Comparison of ENCODE assay signal across 14 cellular contexts in genomic region chr16:2235695-2236361, GRCh38. TPM values are rescaled to one million over a fixed set of nuclear protein-coding genes. Genes with fewer than 3 reads are reported as not detected.
DNase-seq lines count a peak whose midpoint lies in the region; ATAC-seq, FAIRE-seq and TF ChIP-seq lines count a peak whose summit lies in the region.
"Had no signal": no experiment of that assay in that cellular context is flagged by ENCODE, and none has a peak within 500 bp of the region (broad histone marks: within the 10 kb centered on the region; RNA-seq: fewer than 3 reads in every experiment).

No MANE protein-coding gene starts in this region.

- H3K4me1 Mint-ChIP-seq in activated T-cell treated with anti-CD3 and anti-CD28 coated beads, Interleukin-2, amount 50 U/mL, for 4 hours (ENCODE audit: low read depth) = no peaks in the 10 kb centered on the region
- peaks cover 3% of the 10 kb centered on the region for H3K4me1 Mint-ChIP-seq in activated T-cell treated with anti-CD3 and anti-CD28 coated beads, Interleukin-2, amount 50 U/mL, for 24 hours (ENCODE audit: low read depth)
- H3K4me1 Mint-ChIP-seq: IgD-negative memory B cell had no signal

- CTCF ChIA-PET in GM12878 (lab: Yijun Ruan, JAX) = no interaction called here

- H3K4me2 ChIP-seq in GM12878 (ENCODE audit: control insufficient read depth, insufficient read depth) = no peak overlapping the region
- H3K4me2 ChIP-seq in smooth muscle cell = peak overlapping the region; percentile 93

- H3K27ac Mint-ChIP-seq in activated T-cell treated with anti-CD3 and anti-CD28 coated beads, Interleukin-2, amount 50 U/mL, for 24 hours = no peak overlapping the region
- H3K27ac Mint-ChIP-seq: activated CD8-positive, alpha-beta T cell treated with anti-CD3 and anti-CD28 coated beads, Interleukin-2, amount 10 ng/mL, durations not matched to agents 7 days and 5 days; progenitor cell of endocrine pancreas had no signal

- in situ Hi-C loops in GM12878 (cut with MboI) = no loop called here

- BruUV-seq in GM12878 (replicated peaks; lab: Mats Ljungman, UMichigan) = no TSS peak

- TF ChIP-seq CTCF in GM12878 (IDR thresholded peaks at IDR 0.05 in 2 of 3, conservative IDR thresholded peaks at IDR 0.05 in 1 of 3; ENCODE audit: control insufficient read depth in 2 of 3, extremely low read depth in 1 of 3, insufficient read depth in 1 of 3, low read depth in 3 of 3, low read length in 3 of 3) (no peak), smooth muscle cell (IDR thresholded peaks at IDR 0.05; ENCODE audit: borderline replicate concordance, insufficient read depth, poor library complexity, severe bottlenecking) (no peak)

- WGBS in GM12878 (ENCODE audit: insufficient coverage, insufficient replicate concordance, low lambda C conversion rate, missing lambda C conversion rate) = 92% methylated on average over 16 of the region's 19 CpGs
- WGBS in smooth muscle cell (ENCODE audit: low lambda C conversion rate) = 83% methylated on average over 19 of the region's 19 CpGs

- no peak overlapping the region for H2AFZ ChIP-seq in GM12878 (ENCODE audit: control insufficient read depth, low read depth, low read length)
- no peak overlapping the region for H2AFZ ChIP-seq in smooth muscle cell (ENCODE audit: low read depth)

- peaks cover 7% of the 10 kb centered on the region for H3F3A ChIP-seq in smooth muscle cell (ENCODE audit: low read depth)

- H3K27me3 Mint-ChIP-seq in activated T-cell treated with anti-CD3 and anti-CD28 coated beads, Interleukin-2, amount 50 U/mL, for 4 hours (ENCODE audit: low read depth) = no peaks in the 10 kb centered on the region
- H3K27me3 Mint-ChIP-seq in activated T-cell treated with anti-CD3 and anti-CD28 coated beads, Interleukin-2, amount 50 U/mL, for 24 hours = peaks cover 3% of the 10 kb centered on the region

- no peak for TF ChIP-seq RAD21 in GM12878 (IDR thresholded peaks at IDR 0.05; ENCODE audit: insufficient read depth, low read depth, low read length)

- DNase-seq in activated T-cell treated with anti-CD3 and anti-CD28 coated beads, Interleukin-2, amount 50 U/mL, for 4 hours = no peak
- no peak for DNase-seq in activated T-cell treated with anti-CD3 and anti-CD28 coated beads, Interleukin-2, amount 50 U/mL, for 24 hours
- DNase-seq in GM12878 (ENCODE audit: low read depth, low spot score) (no peak), smooth muscle cell (lab: John Stamatoyannopoulos, UW; ENCODE audit: unreplicated experiment) (no peak), GF-D8 (lab: John Stamatoyannopoulos, UW) (no peak), head of caudate nucleus (no peak)
- DNase-seq: activated CD8-positive, alpha-beta T cell treated with anti-CD3 and anti-CD28 coated beads, Interleukin-2, amount 10 ng/mL, durations not matched to agents 7 days and 5 days; foreskin melanocyte; NCI-H510A treated with DMSO at 0.1 percent for 48 hours; stimulated activated CD4-positive, alpha-beta T cell treated with anti-CD3 and anti-CD28 coated beads, Interleukin-1b, Interleukin-23, amount 100 ng/mL, for 48 hours had no signal

- H3K36me3 Mint-ChIP-seq in activated T-cell treated with anti-CD3 and anti-CD28 coated beads, Interleukin-2, amount 50 U/mL, for 4 hours (ENCODE audit: insufficient read depth) = peaks cover 14% of the 10 kb centered on the region
- H3K36me3 Mint-ChIP-seq in activated T-cell treated with anti-CD3 and anti-CD28 coated beads, Interleukin-2, amount 50 U/mL, for 24 hours (ENCODE audit: low read depth) = peaks cover 53% of the 10 kb centered on the region

- no peaks in the 10 kb centered on the region for H3K27me3 ChIP-seq in GM12878 (replicated peaks in 1 of 2; ENCODE audit: control insufficient read depth in 2 of 2, insufficient read depth in 2 of 2, low read length in 1 of 2)
- peaks cover 23% of the 10 kb centered on the region for H3K27me3 ChIP-seq in smooth muscle cell (ENCODE audit: low read depth)

- RAD21 ChIA-PET in GM12878 (lab: Charles Lee; ENCODE audit: unreplicated experiment) = no interaction called here

- H3K9me3 ChIP-seq in GM12878 (replicated peaks; ENCODE audit: control insufficient read depth, insufficient read depth, low read length) = no peaks in the 10 kb centered on the region
- H3K9me3 ChIP-seq in smooth muscle cell (replicated peaks; ENCODE audit: low read depth) = no peaks in the 10 kb centered on the region
- H3K9me3 ChIP-seq: vagina had no signal

- FAIRE-seq in GM12878 (lab: Jason Lieb, UNC) = no peak
- FAIRE-seq: D721Med had no signal

- POLR2A ChIA-PET in GM12878 (lab: Charles Lee) = no interaction called here

- no peak overlapping the region for H3K27ac ChIP-seq in GM12878 (ENCODE audit: control insufficient read depth, insufficient read depth)
- no peak overlapping the region for H3K27ac ChIP-seq in smooth muscle cell (ENCODE audit: low read depth)
- H3K27ac ChIP-seq: vagina had no signal

- 0 out of 2 replicates have a peak, but pooled peaks have one; percentile 2 for TF ChIP-seq POLR2A in GM12878 (IDR thresholded peaks at IDR 0.05; ENCODE audit: low read depth, low read length)

- SMC1A ChIA-PET in GM12878 (lab: Charles Lee; ENCODE audit: uncharacterized antibody, unreplicated experiment) = no interaction called here

- H3K4me3 Mint-ChIP-seq in activated T-cell treated with anti-CD3 and anti-CD28 coated beads, Interleukin-2, amount 50 U/mL, for 4 hours = no peak overlapping the region
- no peak overlapping the region for H3K4me3 Mint-ChIP-seq in activated T-cell treated with anti-CD3 and anti-CD28 coated beads, Interleukin-2, amount 50 U/mL, for 24 hours
- H3K4me3 Mint-ChIP-seq: activated CD8-positive, alpha-beta T cell treated with anti-CD3 and anti-CD28 coated beads, Interleukin-2, amount 10 ng/mL, durations not matched to agents 7 days and 5 days; IgD-negative memory B cell had no signal

- H3K36me3 ChIP-seq in GM12878 (ENCODE audit: control insufficient read depth in 2 of 2, insufficient read depth in 2 of 2, low read length in 1 of 2) (peaks cover 0 to 31% of the 10 kb centered on the region in 2 experiments; a peak in 3 of 4 replicates), smooth muscle cell (ENCODE audit: low read depth) (no peaks in the 10 kb centered on the region)

- H4K20me1 ChIP-seq in GM12878 (ENCODE audit: control insufficient read depth, insufficient read depth) (no peaks in the 10 kb centered on the region), smooth muscle cell (ENCODE audit: low read depth) (peaks cover 48% of the 10 kb centered on the region)

- intact Hi-C loops in GM12878 (cut with micrococcal nuclease; ENCODE audit: unreplicated experiment) (no loop called here), head of caudate nucleus (cut with DNase I) (no loop called here)

- H3K4me3 ChIP-seq in GM12878 (no peak overlapping the region), smooth muscle cell (no peak overlapping the region)

- H3K4me1 ChIP-seq in GM12878 (ENCODE audit: control insufficient read depth, insufficient read depth, low read length) (no peaks in the 10 kb centered on the region), smooth muscle cell (ENCODE audit: low read depth) (peaks cover 17% of the 10 kb centered on the region)

- TF ChIP-seq EP300 in GM12878 (IDR thresholded peaks at IDR 0.05; ENCODE audit: borderline replicate concordance in 1 of 2, control insufficient read depth in 1 of 2, low read depth in 2 of 2, low read length in 2 of 2) = no peak

- no peaks in the 10 kb centered on the region for H3K79me2 ChIP-seq in GM12878 (ENCODE audit: control insufficient read depth, insufficient read depth, low read length)
- H3K79me2 ChIP-seq in smooth muscle cell (ENCODE audit: low read depth) = no peaks in the 10 kb centered on the region

- ATAC-seq in activated T-cell treated with anti-CD3 and anti-CD28 coated beads, Interleukin-2, amount 50 U/mL, for 4 hours = peak; percentile 8 to 13
- ATAC-seq in GM12878 = no peak
- ATAC-seq: activated CD8-positive, alpha-beta T cell treated with anti-CD3 and anti-CD28 coated beads, Interleukin-2, amount 10 ng/mL, durations not matched to agents 7 days and 5 days had no signal

- no peaks in the 10 kb centered on the region for H3K9me3 Mint-ChIP-seq in activated T-cell treated with anti-CD3 and anti-CD28 coated beads, Interleukin-2, amount 50 U/mL, for 4 hours
- no peaks in the 10 kb centered on the region for H3K9me3 Mint-ChIP-seq in activated T-cell treated with anti-CD3 and anti-CD28 coated beads, Interleukin-2, amount 50 U/mL, for 24 hours
- H3K9me3 Mint-ChIP-seq: IgD-negative memory B cell had no signal

- H3K9ac ChIP-seq in GM12878 (ENCODE audit: control insufficient read depth, insufficient read depth, low read length) = no peak overlapping the region
- no peak overlapping the region for H3K9ac ChIP-seq in smooth muscle cell (ENCODE audit: low read depth)

RNA-seq across cellular contexts. Expression of gene DNASE1L2, which starts 0.4 kb away (rescaled TPM):
- total RNA-seq in activated T-cell treated with anti-CD3 and anti-CD28 coated beads, Interleukin-2, amount 50 U/mL, for 4 hours = 1 to 10 TPM in 1 of 3 donors, under 1 TPM in 2; 0.52 to 1.1 (median 0.86) TPM
- total RNA-seq in GM12878 (2013; cell fraction: nucleolus; rRNA removed) = 3.8 and 7.3 TPM in 2 replicates
- total RNA-seq in GM12878 (2014; rRNA removed) (0.71 and 1.2 TPM in 2 replicates), GM12878 (2014; rRNA removed; fragmentation: Illumina TruSeq; extraction: Trizol) (0.22 and 0.23 TPM in 2 replicates), GM12878 (2021) (0.93 and 1.5 TPM in 2 replicates), smooth muscle cell (0.13 TPM in 1 of 2 replicates, not detected in the other)
- not detected for polyA plus RNA-seq in GM12878 (2011; ENCODE audit: low read depth)
- polyA plus RNA-seq in GM12878 (2011; rRNA removed) (0.36 and 0.76 TPM in 2 replicates), GM12878 (2014; fragmentation: Illumina TruSeq; extraction: Trizol) (0.06 TPM in 1 of 2 replicates, not detected in the other), GM12878 (2014; fragmentation: Nextera tagmentation; extraction: Ambion mirVana) (under 1 TPM; 0.10 to 0.13 TPM), GM12878 (2014; rRNA removed) (0.79 and 1.7 TPM in 2 replicates), GM12878 (2016; fragmentation: Nextera tagmentation; extraction: Ambion mirVana) (under 1 TPM; 0.20 to 0.36 TPM), smooth muscle cell (0.25 and 1.6 TPM in 2 replicates)
- 0.88 and 2.8 TPM in 2 replicates for polyA plus RNA-seq in GM12878 (2011; cell fraction: cytosol; rRNA removed)
- 23.0 and 27.6 TPM in 2 replicates for polyA plus RNA-seq in GM12878 (2011; cell fraction: nucleus; rRNA removed)
- polyA plus RNA-seq in GM12878 (2012) = 0.26 and 0.46 TPM in 2 replicates
- 0.46 and 0.51 TPM in 2 replicates for polyA minus RNA-seq in GM12878 (2011; rRNA and poly(A)+ RNA removed)
- polyA minus RNA-seq in GM12878 (2011; cell fraction: cytosol; rRNA and poly(A)+ RNA removed) = 0.42 TPM in 1 of 2 replicates, not detected in the other
- 2.1 and 4.7 TPM in 2 replicates for polyA minus RNA-seq in GM12878 (2011; cell fraction: nucleus; rRNA and poly(A)+ RNA removed)
- polyA plus RNA-seq: IgD-negative memory B cell had no signal

RNA-seq across cellular contexts. Expression of gene E4F1, which starts 12.4 kb away (rescaled TPM):
- total RNA-seq in activated T-cell treated with anti-CD3 and anti-CD28 coated beads, Interleukin-2, amount 50 U/mL, for 4 hours = 10 to 100 TPM; 44.3 to 48.7 (median 45.3) TPM
- total RNA-seq in GM12878 (2013; cell fraction: nucleolus; rRNA removed) = 52.9 and 53.6 TPM in 2 replicates
- total RNA-seq in GM12878 (2014; rRNA removed) = 26.0 and 36.5 TPM in 2 replicates
- total RNA-seq in GM12878 (2014; rRNA removed; fragmentation: Illumina TruSeq; extraction: Trizol) = 6.0 and 6.9 TPM in 2 replicates
- total RNA-seq in GM12878 (2021) = 27.8 and 33.2 TPM in 2 replicates
- polyA plus RNA-seq in GM12878 (2011; ENCODE audit: low read depth) = 3.8 TPM
- 3.1 and 10.8 TPM in 2 replicates for polyA plus RNA-seq in GM12878 (2011; rRNA removed)
- polyA plus RNA-seq in GM12878 (2011; cell fraction: cytosol; rRNA removed) = 11.5 and 28.4 TPM in 2 replicates
- polyA plus RNA-seq in GM12878 (2011; cell fraction: nucleus; rRNA removed) = 140 and 186 TPM in 2 replicates
- 14.9 and 18.6 TPM in 2 replicates for polyA plus RNA-seq in GM12878 (2012)
- polyA plus RNA-seq in GM12878 (2014; fragmentation: Illumina TruSeq; extraction: Trizol) = 0.32 and 2.3 TPM in 2 replicates
- polyA plus RNA-seq in GM12878 (2014; fragmentation: Nextera tagmentation; extraction: Ambion mirVana) = 1 to 10 TPM in 1 of 2 experiments, under 1 TPM in 1; 0.23 to 2.1 TPM
- polyA plus RNA-seq in GM12878 (2014; rRNA removed) = 26.7 and 34.0 TPM in 2 replicates
- polyA plus RNA-seq in GM12878 (2016; fragmentation: Nextera tagmentation; extraction: Ambion mirVana) = 10 to 100 TPM; 18.2 to 25.6 TPM
- polyA minus RNA-seq in GM12878 (2011; rRNA and poly(A)+ RNA removed) = 6.8 and 16.1 TPM in 2 replicates
- 7.1 and 8.9 TPM in 2 replicates for polyA minus RNA-seq in GM12878 (2011; cell fraction: cytosol; rRNA and poly(A)+ RNA removed)
- 28.9 and 32.5 TPM in 2 replicates for polyA minus RNA-seq in GM12878 (2011; cell fraction: nucleus; rRNA and poly(A)+ RNA removed)
- 12.1 and 17.1 TPM in 2 replicates for total RNA-seq in smooth muscle cell
- 22.4 and 25.9 TPM in 2 replicates for polyA plus RNA-seq in smooth muscle cell

RNA-seq across cellular contexts. Expression of gene ECI1, which starts 15.6 kb away (rescaled TPM):
- 10 to 100 TPM; 21.6 to 23.8 (median 22.5) TPM for total RNA-seq in activated T-cell treated with anti-CD3 and anti-CD28 coated beads, Interleukin-2, amount 50 U/mL, for 4 hours
- 37.8 and 39.2 TPM in 2 replicates for total RNA-seq in GM12878 (2013; cell fraction: nucleolus; rRNA removed)
- 40.3 and 55.7 TPM in 2 replicates for total RNA-seq in GM12878 (2014; rRNA removed)
- 12.7 and 13.5 TPM in 2 replicates for total RNA-seq in GM12878 (2014; rRNA removed; fragmentation: Illumina TruSeq; extraction: Trizol)
- 61.0 and 62.1 TPM in 2 replicates for total RNA-seq in GM12878 (2021)
- 7.1 TPM for polyA plus RNA-seq in GM12878 (2011; ENCODE audit: low read depth)
- 18.1 and 35.8 TPM in 2 replicates for polyA plus RNA-seq in GM12878 (2011; rRNA removed)
- 51.3 and 89.5 TPM in 2 replicates for polyA plus RNA-seq in GM12878 (2011; cell fraction: cytosol; rRNA removed)
- polyA plus RNA-seq in GM12878 (2011; cell fraction: nucleus; rRNA removed) = 55.2 and 55.6 TPM in 2 replicates
- 32.4 and 36.2 TPM in 2 replicates for polyA plus RNA-seq in GM12878 (2012)
- 1.7 and 7.2 TPM in 2 replicates for polyA plus RNA-seq in GM12878 (2014; fragmentation: Illumina TruSeq; extraction: Trizol)
- polyA plus RNA-seq in GM12878 (2014; fragmentation: Nextera tagmentation; extraction: Ambion mirVana) = 10 to 100 TPM in 1 of 2 experiments, 1 to 10 TPM in 1; 2.2 to 13.8 TPM
- 65.2 and 71.9 TPM in 2 replicates for polyA plus RNA-seq in GM12878 (2014; rRNA removed)
- polyA plus RNA-seq in GM12878 (2016; fragmentation: Nextera tagmentation; extraction: Ambion mirVana) = 10 to 100 TPM; 12.7 to 82.1 TPM
- polyA minus RNA-seq in GM12878 (2011; rRNA and poly(A)+ RNA removed) = 6.6 and 22.3 TPM in 2 replicates
- 14.2 and 17.0 TPM in 2 replicates for polyA minus RNA-seq in GM12878 (2011; cell fraction: cytosol; rRNA and poly(A)+ RNA removed)
- 11.7 and 20.1 TPM in 2 replicates for polyA minus RNA-seq in GM12878 (2011; cell fraction: nucleus; rRNA and poly(A)+ RNA removed)
- 23.6 and 45.7 TPM in 2 replicates for total RNA-seq in smooth muscle cell
- polyA plus RNA-seq in smooth muscle cell = 86.9 and 89.2 TPM in 2 replicates

RNA-seq across cellular contexts. Expression of gene PGP, which starts 21.2 kb away (rescaled TPM):
- 10 to 100 TPM; 25.8 to 27.9 (median 27.2) TPM for total RNA-seq in activated T-cell treated with anti-CD3 and anti-CD28 coated beads, Interleukin-2, amount 50 U/mL, for 4 hours
- total RNA-seq in GM12878 (2013; cell fraction: nucleolus; rRNA removed) = 13.3 and 13.5 TPM in 2 replicates
- total RNA-seq in GM12878 (2014; rRNA removed) (22.4 and 25.4 TPM in 2 replicates), GM12878 (2014; rRNA removed; fragmentation: Illumina TruSeq; extraction: Trizol) (9.4 and 10.8 TPM in 2 replicates), GM12878 (2021) (25.7 and 26.1 TPM in 2 replicates), smooth muscle cell (17.2 and 21.6 TPM in 2 replicates)
- polyA plus RNA-seq in GM12878 (2011; ENCODE audit: low read depth) = 2.5 TPM
- polyA plus RNA-seq in GM12878 (2011; rRNA removed) (4.1 and 6.4 TPM in 2 replicates), GM12878 (2014; fragmentation: Illumina TruSeq; extraction: Trizol) (2.2 and 5.6 TPM in 2 replicates), GM12878 (2014; fragmentation: Nextera tagmentation; extraction: Ambion mirVana) (1 to 10 TPM in 1 of 2 experiments, under 1 TPM in 1; 0.42 to 5.0 TPM), GM12878 (2014; rRNA removed) (28.0 and 34.9 TPM in 2 replicates), GM12878 (2016; fragmentation: Nextera tagmentation; extraction: Ambion mirVana) (10 to 100 TPM; 13.4 to 25.4 TPM), smooth muscle cell (30.1 and 32.9 TPM in 2 replicates)
- polyA plus RNA-seq in GM12878 (2011; cell fraction: cytosol; rRNA removed) = 7.4 and 14.2 TPM in 2 replicates
- 26.4 and 33.0 TPM in 2 replicates for polyA plus RNA-seq in GM12878 (2011; cell fraction: nucleus; rRNA removed)
- 7.3 and 9.3 TPM in 2 replicates for polyA plus RNA-seq in GM12878 (2012)
- polyA minus RNA-seq in GM12878 (2011; rRNA and poly(A)+ RNA removed) = 3.1 and 5.9 TPM in 2 replicates
- 4.1 and 5.5 TPM in 2 replicates for polyA minus RNA-seq in GM12878 (2011; cell fraction: cytosol; rRNA and poly(A)+ RNA removed)
- polyA minus RNA-seq in GM12878 (2011; cell fraction: nucleus; rRNA and poly(A)+ RNA removed) = 9.1 and 16.8 TPM in 2 replicates

RNA-seq across cellular contexts. Expression of gene BRICD5, which starts 25.2 kb away (rescaled TPM):
- 1 to 10 TPM; 6.4 to 8.2 (median 6.8) TPM for total RNA-seq in activated T-cell treated with anti-CD3 and anti-CD28 coated beads, Interleukin-2, amount 50 U/mL, for 4 hours
- 4.3 and 6.3 TPM in 2 replicates for total RNA-seq in GM12878 (2013; cell fraction: nucleolus; rRNA removed)
- total RNA-seq in GM12878 (2014; rRNA removed) = 9.1 and 9.6 TPM in 2 replicates
- total RNA-seq in GM12878 (2014; rRNA removed; fragmentation: Illumina TruSeq; extraction: Trizol) = 1.5 and 2.7 TPM in 2 replicates
- total RNA-seq in GM12878 (2021) = 5.3 and 5.8 TPM in 2 replicates
- 0.43 TPM for polyA plus RNA-seq in GM12878 (2011; ENCODE audit: low read depth)
- polyA plus RNA-seq in GM12878 (2011; rRNA removed) = 0.66 and 1.5 TPM in 2 replicates
- polyA plus RNA-seq in GM12878 (2011; cell fraction: cytosol; rRNA removed) = 1.2 and 9.8 TPM in 2 replicates
- polyA plus RNA-seq in GM12878 (2011; cell fraction: nucleus; rRNA removed) = 34.9 and 41.5 TPM in 2 replicates
- 4.2 and 7.4 TPM in 2 replicates for polyA plus RNA-seq in GM12878 (2012)
- 1.5 TPM in 1 of 2 replicates, not detected in the other for polyA plus RNA-seq in GM12878 (2014; fragmentation: Illumina TruSeq; extraction: Trizol)
- under 1 TPM in 1 of 2 experiments, not detected in 1; 0.58 TPM for polyA plus RNA-seq in GM12878 (2014; fragmentation: Nextera tagmentation; extraction: Ambion mirVana)
- 7.5 and 11.6 TPM in 2 replicates for polyA plus RNA-seq in GM12878 (2014; rRNA removed)
- 1 to 10 TPM in 1 of 2 experiments, under 1 TPM in 1; 0.84 to 1.1 TPM for polyA plus RNA-seq in GM12878 (2016; fragmentation: Nextera tagmentation; extraction: Ambion mirVana)
- 0.44 and 1.7 TPM in 2 replicates for polyA minus RNA-seq in GM12878 (2011; rRNA and poly(A)+ RNA removed)
- 2.4 and 4.0 TPM in 2 replicates for polyA minus RNA-seq in GM12878 (2011; cell fraction: cytosol; rRNA and poly(A)+ RNA removed)
- 5.4 and 10.9 TPM in 2 replicates for polyA minus RNA-seq in GM12878 (2011; cell fraction: nucleus; rRNA and poly(A)+ RNA removed)
- 2.0 and 2.4 TPM in 2 replicates for total RNA-seq in smooth muscle cell
- 4.7 and 14.1 TPM in 2 replicates for polyA plus RNA-seq in smooth muscle cell
